ENCODE assay signal across 19 cellular contexts in the genomic region with DNA sequence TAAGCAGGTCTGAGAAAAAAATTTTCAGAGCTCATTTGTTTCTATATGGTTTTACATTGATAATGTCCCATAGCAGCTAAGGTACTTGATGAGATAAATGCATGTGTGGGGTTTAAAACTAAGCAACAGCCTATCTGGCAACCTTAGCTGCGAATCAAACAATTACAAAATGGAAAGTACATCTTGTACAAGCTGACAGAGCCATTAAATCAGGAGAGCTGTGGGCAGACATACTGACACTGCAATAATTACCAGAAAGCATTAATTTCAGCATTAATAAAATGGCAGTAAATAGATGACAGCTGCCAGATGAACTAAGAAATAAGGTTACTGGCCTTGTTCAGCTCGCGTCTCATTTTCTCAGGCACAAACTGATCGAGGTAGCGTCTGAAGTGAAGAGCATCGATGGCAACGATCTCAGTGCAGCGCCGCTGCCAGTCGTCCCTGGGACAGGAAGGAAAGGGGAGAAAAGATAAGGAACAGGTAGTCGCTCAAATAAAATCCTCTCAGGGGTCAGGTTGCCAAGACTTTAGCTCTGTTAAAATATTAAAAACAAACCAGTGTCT.
"Had no signal": no experiment of that assay in that cellular context is flagged by ENCODE, and none has a peak within 500 bp of the region (broad histone marks: within the 10 kb centered on the region; RNA-seq: fewer than 3 reads in every experiment).

No MANE protein-coding gene starts in this region.

- H3K27me3 ChIP-seq: sigmoid colon, spleen, testis had no signal

- H3K27ac Mint-ChIP-seq: activated CD4-positive, alpha-beta T cell treated with anti-CD3 and anti-CD28 coated beads, Interleukin-2, amount 10 ng/mL, durations not matched to agents 7 days and 5 days; activated naive CD8-positive, alpha-beta T cell treated with anti-CD3 and anti-CD28 coated beads for 36 hours; activated T-helper 1 cell treated with anti-CD3 and anti-CD28 coated beads, Interleukin-12 subunit alpha, Interleukin-12 subunit beta, Interleukin-2, Interleukin-4 antibody, amounts not matched to agents 30 ng/mL and 10 ng/mL and 1 ng/mL, durations not matched to agents 14 hours and 24 hours and 36 hours; natural killer cell treated with Interleukin-12 subunit alpha and Interleukin-12 subunit beta and Interleukin-15 and Interleukin-18, amount 100 ng/mL, for 72 hours; stimulated activated naive CD8-positive, alpha-beta T cell treated with anti-CD3 and anti-CD28 coated beads, Interleukin-15, Interleukin-2, amounts not matched to agents 100 ng/mL and 50 ng/mL, for 24 hours; T-helper 1 cell treated with Interleukin-12 subunit alpha and Interleukin-12 subunit beta and Interleukin-4 antibody, amounts not matched to agents 30 μg/mL and 1 μg/mL, for 36 hours had no signal

- H3K9me3 Mint-ChIP-seq: activated CD4-positive, alpha-beta T cell treated with anti-CD3 and anti-CD28 coated beads, Interleukin-2, amount 10 ng/mL, durations not matched to agents 7 days and 5 days; activated naive CD8-positive, alpha-beta T cell treated with anti-CD3 and anti-CD28 coated beads for 36 hours; activated T-helper 1 cell treated with anti-CD3 and anti-CD28 coated beads, Interleukin-12 subunit alpha, Interleukin-12 subunit beta, Interleukin-2, Interleukin-4 antibody, amounts not matched to agents 30 ng/mL and 10 ng/mL and 1 ng/mL, durations not matched to agents 14 hours and 24 hours and 36 hours; brain; natural killer cell treated with Interleukin-12 subunit alpha and Interleukin-12 subunit beta and Interleukin-15 and Interleukin-18, amount 100 ng/mL, for 72 hours; stimulated activated naive CD8-positive, alpha-beta T cell treated with anti-CD3 and anti-CD28 coated beads, Interleukin-15, Interleukin-2, amounts not matched to agents 100 ng/mL and 50 ng/mL, for 24 hours; T-helper 1 cell treated with Interleukin-12 subunit alpha and Interleukin-12 subunit beta and Interleukin-4 antibody, amounts not matched to agents 30 μg/mL and 1 μg/mL, for 36 hours had no signal

- H3K27ac ChIP-seq: coronary artery, sigmoid colon, spleen, testis had no signal

- H3K4me1 ChIP-seq: sigmoid colon, spleen, testis had no signal

- H3K9me3 ChIP-seq: sigmoid colon, spleen, testis had no signal

- H3K4me3 ChIP-seq: coronary artery, sigmoid colon, spleen, testis had no signal

- H3K27me3 Mint-ChIP-seq: activated CD4-positive, alpha-beta T cell treated with anti-CD3 and anti-CD28 coated beads, Interleukin-2, amount 10 ng/mL, durations not matched to agents 7 days and 5 days; activated naive CD8-positive, alpha-beta T cell treated with anti-CD3 and anti-CD28 coated beads for 36 hours; brain; natural killer cell treated with Interleukin-12 subunit alpha and Interleukin-12 subunit beta and Interleukin-15 and Interleukin-18, amount 100 ng/mL, for 72 hours; stimulated activated naive CD8-positive, alpha-beta T cell treated with anti-CD3 and anti-CD28 coated beads, Interleukin-15, Interleukin-2, amounts not matched to agents 100 ng/mL and 50 ng/mL, for 24 hours had no signal

- H3K4me1 Mint-ChIP-seq: activated CD4-positive, alpha-beta T cell treated with anti-CD3 and anti-CD28 coated beads, Interleukin-2, amount 10 ng/mL, durations not matched to agents 7 days and 5 days; activated naive CD8-positive, alpha-beta T cell treated with anti-CD3 and anti-CD28 coated beads for 36 hours; brain had no signal

- H3K4me3 Mint-ChIP-seq: activated CD4-positive, alpha-beta T cell treated with anti-CD3 and anti-CD28 coated beads, Interleukin-2, amount 10 ng/mL, durations not matched to agents 7 days and 5 days; activated naive CD8-positive, alpha-beta T cell treated with anti-CD3 and anti-CD28 coated beads for 36 hours; activated T-helper 1 cell treated with anti-CD3 and anti-CD28 coated beads, Interleukin-12 subunit alpha, Interleukin-12 subunit beta, Interleukin-2, Interleukin-4 antibody, amounts not matched to agents 30 ng/mL and 10 ng/mL and 1 ng/mL, durations not matched to agents 14 hours and 24 hours and 36 hours; brain; natural killer cell treated with Interleukin-12 subunit alpha and Interleukin-12 subunit beta and Interleukin-15 and Interleukin-18, amount 100 ng/mL, for 72 hours; stimulated activated naive CD8-positive, alpha-beta T cell treated with anti-CD3 and anti-CD28 coated beads, Interleukin-15, Interleukin-2, amounts not matched to agents 100 ng/mL and 50 ng/mL, for 24 hours; T-helper 1 cell treated with Interleukin-12 subunit alpha and Interleukin-12 subunit beta and Interleukin-4 antibody, amounts not matched to agents 30 μg/mL and 1 μg/mL, for 36 hours had no signal

- ATAC-seq: natural killer cell treated with Interleukin-12 subunit alpha and Interleukin-12 subunit beta and Interleukin-15 and Interleukin-18, amount 100 ng/mL, for 72 hours had no signal

- DNase-seq: activated CD4-positive, alpha-beta T cell treated with anti-CD3 and anti-CD28 coated beads, Interleukin-2, amount 10 ng/mL, durations not matched to agents 7 days and 5 days; activated CD4-positive, CD25-positive, alpha-beta regulatory T cell; activated CD8-positive, alpha-beta memory T cell treated with anti-CD3 and anti-CD28 coated beads for 24 hours; activated naive CD8-positive, alpha-beta T cell treated with anti-CD3 and anti-CD28 coated beads for 36 hours; amygdala; central memory CD4-positive, alpha-beta T cell; effector memory CD4-positive, alpha-beta T cell; hippocampal formation; kidney glomerular epithelial cell; mesendoderm; sigmoid colon; spleen; testis had no signal
